17 cellular contexts compared by ENCODE assay signal in genomic region chr20:62014889-62015375, GRCh38.
"Had no signal": no experiment of that assay in that cellular context is flagged by ENCODE, and none has a peak within 500 bp of the region (broad histone marks: within the 10 kb centered on the region; RNA-seq: fewer than 3 reads in every experiment).

No MANE protein-coding gene starts in this region.

- H3K9me3 ChIP-seq: psoas muscle, suprapubic skin, transverse colon, uterus had no signal

- H3K4me3 Mint-ChIP-seq: activated CD4-positive, alpha-beta memory T cell treated with anti-CD3 and anti-CD28 coated beads, Interleukin-2, amount 10 ng/mL, durations not matched to agents 7 days and 5 days; activated CD8-positive, alpha-beta memory T cell treated with anti-CD3 and anti-CD28 coated beads, Interleukin-2, amount 10 ng/mL, durations not matched to agents 7 days and 5 days; activated naive CD8-positive, alpha-beta T cell; natural killer cell treated with Interleukin-12 subunit alpha and Interleukin-12 subunit beta and Interleukin-15 and Interleukin-18, amount 100 ng/mL, for 72 hours; stimulated activated naive CD8-positive, alpha-beta T cell treated with anti-CD3 and anti-CD28 coated beads, Interleukin-15, Interleukin-2, amounts not matched to agents 100 ng/mL and 50 ng/mL, for 24 hours; T-cell had no signal

- H3K27ac Mint-ChIP-seq: activated CD4-positive, alpha-beta memory T cell treated with anti-CD3 and anti-CD28 coated beads, Interleukin-2, amount 10 ng/mL, durations not matched to agents 7 days and 5 days; activated naive CD8-positive, alpha-beta T cell; natural killer cell treated with Interleukin-12 subunit alpha and Interleukin-12 subunit beta and Interleukin-15 and Interleukin-18, amount 100 ng/mL, for 72 hours; stimulated activated naive CD8-positive, alpha-beta T cell treated with anti-CD3 and anti-CD28 coated beads, Interleukin-15, Interleukin-2, amounts not matched to agents 100 ng/mL and 50 ng/mL, for 24 hours had no signal

- DNase-seq: activated CD4-positive, alpha-beta memory T cell treated with anti-CD3 and anti-CD28 coated beads, Interleukin-2, amount 10 ng/mL, durations not matched to agents 7 days and 5 days; activated CD4-positive, alpha-beta T cell treated with anti-CD3 and anti-CD28 coated beads for 48 hours; activated CD4-positive, CD25-positive, alpha-beta regulatory T cell; activated CD8-positive, alpha-beta memory T cell treated with anti-CD3 and anti-CD28 coated beads, Interleukin-2, amount 10 ng/mL, durations not matched to agents 7 days and 5 days; amygdala; head of caudate nucleus; psoas muscle; right cardiac atrium; stimulated activated CD4-positive, alpha-beta T cell treated with anti-CD3 and anti-CD28 coated beads, Interleukin-2, amount 100 ng/mL, for 24 hours; T-cell; T-helper 9 cell; transverse colon; uterus had no signal

- H3K9me3 Mint-ChIP-seq: activated CD4-positive, alpha-beta memory T cell treated with anti-CD3 and anti-CD28 coated beads, Interleukin-2, amount 10 ng/mL, durations not matched to agents 7 days and 5 days; natural killer cell treated with Interleukin-12 subunit alpha and Interleukin-12 subunit beta and Interleukin-15 and Interleukin-18, amount 100 ng/mL, for 72 hours; stimulated activated naive CD8-positive, alpha-beta T cell treated with anti-CD3 and anti-CD28 coated beads, Interleukin-15, Interleukin-2, amounts not matched to agents 100 ng/mL and 50 ng/mL, for 24 hours; T-cell had no signal

- H3K27me3 Mint-ChIP-seq: activated CD4-positive, alpha-beta memory T cell treated with anti-CD3 and anti-CD28 coated beads, Interleukin-2, amount 10 ng/mL, durations not matched to agents 7 days and 5 days; activated CD8-positive, alpha-beta memory T cell treated with anti-CD3 and anti-CD28 coated beads, Interleukin-2, amount 10 ng/mL, durations not matched to agents 7 days and 5 days; activated naive CD8-positive, alpha-beta T cell; natural killer cell treated with Interleukin-12 subunit alpha and Interleukin-12 subunit beta and Interleukin-15 and Interleukin-18, amount 100 ng/mL, for 72 hours; stimulated activated naive CD8-positive, alpha-beta T cell treated with anti-CD3 and anti-CD28 coated beads, Interleukin-15, Interleukin-2, amounts not matched to agents 100 ng/mL and 50 ng/mL, for 24 hours; T-cell had no signal

- H3K36me3 Mint-ChIP-seq: activated naive CD8-positive, alpha-beta T cell; natural killer cell treated with Interleukin-12 subunit alpha and Interleukin-12 subunit beta and Interleukin-15 and Interleukin-18, amount 100 ng/mL, for 72 hours had no signal

- ATAC-seq: activated CD8-positive, alpha-beta memory T cell treated with anti-CD3 and anti-CD28 coated beads, Interleukin-2, amount 10 ng/mL, durations not matched to agents 7 days and 5 days; psoas muscle; T-cell had no signal
